Comparison of ENCODE assay signal across 1 cellular context in genomic region chr11:64218628-64219353, GRCh38.
TF ChIP-seq lines count a peak whose summit lies in the region.

No MANE protein-coding gene starts in this region.

TF ChIP-seq in liver, 16 proteins besides CTCF, POLR2A, EP300 and RAD21:
- peak; percentile 80 for TF ChIP-seq FOXA2 (IDR thresholded peaks at IDR 0.05)
- TF ChIP-seq FOXA1 (IDR thresholded peaks at IDR 0.05): peak; percentile 26
- no peak for TF ChIP-seq MAX (IDR thresholded peaks at IDR 0.05)
- TF ChIP-seq HNF4A (conservative IDR thresholded peaks at IDR 0.05): peak; percentile 6 to 30
- no peak for TF ChIP-seq RXRA (IDR thresholded peaks at IDR 0.05)
- no peak for TF ChIP-seq NR2F2 (IDR thresholded peaks at IDR 0.05)
- no peak for TF ChIP-seq TAF1 (conservative IDR thresholded peaks at IDR 0.05)
- TF ChIP-seq, protein P1, sequence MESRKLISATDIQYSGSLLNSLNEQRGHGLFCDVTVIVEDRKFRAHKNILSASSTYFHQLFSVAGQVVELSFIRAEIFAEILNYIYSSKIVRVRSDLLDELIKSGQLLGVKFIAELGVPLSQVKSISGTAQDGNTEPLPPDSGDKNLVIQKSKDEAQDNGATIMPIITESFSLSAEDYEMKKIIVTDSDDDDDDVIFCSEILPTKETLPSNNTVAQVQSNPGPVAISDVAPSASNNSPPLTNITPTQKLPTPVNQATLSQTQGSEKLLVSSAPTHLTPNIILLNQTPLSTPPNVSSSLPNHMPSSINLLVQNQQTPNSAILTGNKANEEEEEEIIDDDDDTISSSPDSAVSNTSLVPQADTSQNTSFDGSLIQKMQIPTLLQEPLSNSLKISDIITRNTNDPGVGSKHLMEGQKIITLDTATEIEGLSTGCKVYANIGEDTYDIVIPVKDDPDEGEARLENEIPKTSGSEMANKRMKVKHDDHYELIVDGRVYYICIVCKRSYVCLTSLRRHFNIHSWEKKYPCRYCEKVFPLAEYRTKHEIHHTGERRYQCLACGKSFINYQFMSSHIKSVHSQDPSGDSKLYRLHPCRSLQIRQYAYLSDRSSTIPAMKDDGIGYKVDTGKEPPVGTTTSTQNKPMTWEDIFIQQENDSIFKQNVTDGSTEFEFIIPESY (IDR thresholded peaks at IDR 0.05): no peak
- TF ChIP-seq JUND (IDR thresholded peaks at IDR 0.05): no peak
- no peak for TF ChIP-seq HNF4G (IDR thresholded peaks at IDR 0.05)
- TF ChIP-seq, protein P2, sequence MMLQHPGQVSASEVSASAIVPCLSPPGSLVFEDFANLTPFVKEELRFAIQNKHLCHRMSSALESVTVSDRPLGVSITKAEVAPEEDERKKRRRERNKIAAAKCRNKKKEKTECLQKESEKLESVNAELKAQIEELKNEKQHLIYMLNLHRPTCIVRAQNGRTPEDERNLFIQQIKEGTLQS (IDR thresholded peaks at IDR 0.05): no peak
- peak; percentile 17 for TF ChIP-seq SP1 (IDR thresholded peaks at IDR 0.05)
- TF ChIP-seq GABPA (IDR thresholded peaks at IDR 0.05 in 1 of 2, conservative IDR thresholded peaks at IDR 0.05 in 1 of 2): no peak
- no peak for TF ChIP-seq YY1 (IDR thresholded peaks at IDR 0.05)
- TF ChIP-seq, protein P3, sequence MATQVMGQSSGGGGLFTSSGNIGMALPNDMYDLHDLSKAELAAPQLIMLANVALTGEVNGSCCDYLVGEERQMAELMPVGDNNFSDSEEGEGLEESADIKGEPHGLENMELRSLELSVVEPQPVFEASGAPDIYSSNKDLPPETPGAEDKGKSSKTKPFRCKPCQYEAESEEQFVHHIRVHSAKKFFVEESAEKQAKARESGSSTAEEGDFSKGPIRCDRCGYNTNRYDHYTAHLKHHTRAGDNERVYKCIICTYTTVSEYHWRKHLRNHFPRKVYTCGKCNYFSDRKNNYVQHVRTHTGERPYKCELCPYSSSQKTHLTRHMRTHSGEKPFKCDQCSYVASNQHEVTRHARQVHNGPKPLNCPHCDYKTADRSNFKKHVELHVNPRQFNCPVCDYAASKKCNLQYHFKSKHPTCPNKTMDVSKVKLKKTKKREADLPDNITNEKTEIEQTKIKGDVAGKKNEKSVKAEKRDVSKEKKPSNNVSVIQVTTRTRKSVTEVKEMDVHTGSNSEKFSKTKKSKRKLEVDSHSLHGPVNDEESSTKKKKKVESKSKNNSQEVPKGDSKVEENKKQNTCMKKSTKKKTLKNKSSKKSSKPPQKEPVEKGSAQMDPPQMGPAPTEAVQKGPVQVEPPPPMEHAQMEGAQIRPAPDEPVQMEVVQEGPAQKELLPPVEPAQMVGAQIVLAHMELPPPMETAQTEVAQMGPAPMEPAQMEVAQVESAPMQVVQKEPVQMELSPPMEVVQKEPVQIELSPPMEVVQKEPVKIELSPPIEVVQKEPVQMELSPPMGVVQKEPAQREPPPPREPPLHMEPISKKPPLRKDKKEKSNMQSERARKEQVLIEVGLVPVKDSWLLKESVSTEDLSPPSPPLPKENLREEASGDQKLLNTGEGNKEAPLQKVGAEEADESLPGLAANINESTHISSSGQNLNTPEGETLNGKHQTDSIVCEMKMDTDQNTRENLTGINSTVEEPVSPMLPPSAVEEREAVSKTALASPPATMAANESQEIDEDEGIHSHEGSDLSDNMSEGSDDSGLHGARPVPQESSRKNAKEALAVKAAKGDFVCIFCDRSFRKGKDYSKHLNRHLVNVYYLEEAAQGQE (IDR thresholded peaks at IDR 0.05): no peak
- TF ChIP-seq EGR1 (IDR thresholded peaks at IDR 0.05; ENCODE audit: low read depth in 2 of 2): no peak
